1 cellular context compared by ENCODE assay signal in genomic region chr7:55563596-55564325, GRCh38.
TF ChIP-seq lines count a peak whose summit lies in the region.

No MANE protein-coding gene starts in this region.

TF ChIP-seq in SK-N-SH treated with all-trans-retinoic acid at 6 μM for 48 hours, 23 proteins besides CTCF, POLR2A, EP300 and RAD21 (continued from another document):
- TF ChIP-seq PPARA (CRISPR knock-in tag; IDR thresholded peaks at IDR 0.05; ENCODE audit: borderline replicate concordance) (no peak), ZC3H10 (CRISPR knock-in tag; IDR thresholded peaks at IDR 0.05) (no peak), ZFP30 (CRISPR knock-in tag; IDR thresholded peaks at IDR 0.05) (no peak), ZNF8 (CRISPR knock-in tag; IDR thresholded peaks at IDR 0.05) (no peak), CSDC2 (CRISPR knock-in tag; IDR thresholded peaks at IDR 0.05) (no peak)
